6 cellular contexts compared by ENCODE assay signal in genomic region chr6:145074805-145075204, GRCh38.
"Had no signal": no experiment of that assay in that cellular context is flagged by ENCODE, and none has a peak within 500 bp of the region (broad histone marks: within the 10 kb centered on the region; RNA-seq: fewer than 3 reads in every experiment).

No MANE protein-coding gene starts in this region.

- ATAC-seq: GM23338, HCT116, K562 had no signal

- DNase-seq: H9, HFFc6, KG1 had no signal

- H3K4me3 ChIP-seq: GM23338, K562 had no signal
